Comparison of ENCODE assay signal across 8 cellular contexts in the genomic region with DNA sequence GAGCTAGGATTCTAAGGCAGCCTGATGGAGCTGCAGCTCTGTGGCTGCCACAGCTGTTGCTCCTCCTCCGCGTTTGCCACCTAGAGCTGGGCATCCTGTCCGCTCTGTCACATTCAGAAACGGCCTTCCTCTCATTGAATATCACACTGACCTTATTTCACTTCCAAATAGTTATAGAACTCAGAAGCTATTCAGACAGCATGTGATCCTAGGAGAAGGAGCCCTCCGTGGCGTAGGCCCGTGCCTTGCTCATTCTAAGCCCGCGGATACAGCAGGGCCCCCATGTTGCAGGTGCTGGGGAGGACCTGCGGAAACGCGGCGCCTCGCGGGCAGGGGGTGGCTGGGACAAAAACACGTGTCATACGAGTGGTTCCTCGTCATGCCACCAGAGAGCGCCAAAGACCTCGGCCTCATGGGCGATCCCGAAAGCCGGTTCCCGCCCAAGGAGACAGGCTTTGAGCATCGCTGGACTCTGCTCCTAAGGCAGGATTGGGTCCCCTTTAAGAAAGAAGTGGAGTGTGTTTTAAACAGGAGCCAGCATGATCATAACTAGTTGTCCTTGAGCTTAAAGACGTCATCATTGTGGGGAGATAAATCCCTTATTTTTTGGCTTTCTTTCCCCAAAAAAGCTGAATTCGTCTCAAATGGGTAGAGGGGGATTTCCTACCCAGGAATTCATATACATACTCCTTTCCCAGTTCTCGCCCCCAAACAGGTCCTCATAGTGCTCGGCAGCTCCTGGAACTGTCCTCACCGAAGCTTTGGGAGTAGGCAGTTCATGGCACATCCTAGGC. TPM values are rescaled to one million over a fixed set of nuclear protein-coding genes. Genes with fewer than 3 reads are reported as not detected.
DNase-seq lines count a peak whose midpoint lies in the region; ATAC-seq and TF ChIP-seq lines count a peak whose summit lies in the region.

No MANE protein-coding gene starts in this region.

- TF ChIP-seq CTCF in PC-9 (conservative IDR thresholded peaks at IDR 0.05): peak; percentile 99
- TF ChIP-seq CTCF in fibroblast of pulmonary artery (IDR thresholded peaks at IDR 0.05; ENCODE audit: low read length, missing control alignments): peak; percentile 79
- peak; percentile 44 for TF ChIP-seq CTCF in neutrophil (IDR thresholded peaks at IDR 0.05)

- no TSS peak for BruUV-seq in PC-9 (replicated peaks; lab: Mats Ljungman, UMichigan)

- H3K27ac ChIP-seq in HUES6 (ENCODE audit: low read depth, low read length) (no peak overlapping the region), PC-9 (no peak overlapping the region), neutrophil (no peak overlapping the region), stomach smooth muscle (ENCODE audit: low read length) (no peak overlapping the region)

- peaks cover 9% of the 10 kb centered on the region for H3K27me3 Mint-ChIP-seq in activated T-cell treated with anti-CD3 and anti-CD28 coated beads, Interleukin-2, amount 50 U/mL, for 72 hours (ENCODE audit: low read depth)

- no peaks in the 10 kb centered on the region for H3K9me2 ChIP-seq in PC-9 (ENCODE audit: insufficient read depth)

- no peaks in the 10 kb centered on the region for H3F3A ChIP-seq in PC-9 (ENCODE audit: insufficient read depth, low read depth)

- peak overlapping the region; percentile 55 to 75 for H3K4me3 Mint-ChIP-seq in activated T-cell treated with anti-CD3 and anti-CD28 coated beads, Interleukin-2, amount 50 U/mL, for 72 hours

- H3K9me3 ChIP-seq in HUES6 (ENCODE audit: control insufficient read depth, insufficient read depth, low read depth, low read length): no peaks in the 10 kb centered on the region
- no peaks in the 10 kb centered on the region for H3K9me3 ChIP-seq in PC-9 (ENCODE audit: insufficient read depth, low read depth)
- H3K9me3 ChIP-seq in neutrophil: no peaks in the 10 kb centered on the region
- H3K9me3 ChIP-seq in stomach smooth muscle (ENCODE audit: control insufficient read depth in 2 of 2, low read length in 2 of 2): no peaks in the 10 kb centered on the region

- no peaks in the 10 kb centered on the region for H3K36me3 Mint-ChIP-seq in activated T-cell treated with anti-CD3 and anti-CD28 coated beads, Interleukin-2, amount 50 U/mL, for 72 hours (ENCODE audit: insufficient read depth in 2 of 2)

- H3K36me3 ChIP-seq in HUES6 (ENCODE audit: control insufficient read depth, insufficient read depth, low read length) (no peaks in the 10 kb centered on the region), PC-9 (ENCODE audit: low read depth) (no peaks in the 10 kb centered on the region), neutrophil (no peaks in the 10 kb centered on the region), stomach smooth muscle (ENCODE audit: control insufficient read depth in 2 of 2, insufficient read depth in 2 of 2, low read length in 2 of 2) (no peaks in the 10 kb centered on the region)

- H3K4me3 ChIP-seq in HUES6 (ENCODE audit: low read depth, low read length) (0 out of 2 replicates have a peak overlapping the region, but pooled peaks have one; percentile 14), PC-9 (peak overlapping the region; percentile 38; the same call in 1 of the 2 replicates), fibroblast of pulmonary artery (replicated peaks; ENCODE audit: low read depth, low read length) (peak overlapping the region; percentile 24), neutrophil (ENCODE audit: low read depth in 1 of 2, low read length in 1 of 2) (no peak overlapping the region), stomach smooth muscle (ENCODE audit: low read length in 2 of 2) (peak overlapping the region; percentile 36 to 52)

- peaks cover 3% of the 10 kb centered on the region; the same call in 1 of the 2 replicates for H3K4me1 ChIP-seq in HUES6 (ENCODE audit: control insufficient read depth, insufficient read depth, low read length)
- peaks cover 4% of the 10 kb centered on the region for H3K4me1 ChIP-seq in PC-9 (replicated peaks; ENCODE audit: insufficient read depth)
- H3K4me1 ChIP-seq in neutrophil (ENCODE audit: control insufficient read depth in 1 of 2, insufficient read depth in 1 of 2, low read depth in 1 of 2, low read length in 1 of 2): peaks cover 5 to 8% of the 10 kb centered on the region in 2 experiments
- peaks cover 13% of the 10 kb centered on the region for H3K4me1 ChIP-seq in stomach smooth muscle (ENCODE audit: control insufficient read depth, insufficient read depth, low read length)

- peak overlapping the region; percentile 79 for H3K4me2 ChIP-seq in PC-9

- POLR2A ChIA-PET in PC-9 (lab: Charles Lee; ENCODE audit: unreplicated experiment): interaction anchor here (0.6 kb wide), 1 partner anchor 16 kb away, joined by 3 read pairs; no protein-coding TSS in a partner anchor

- H4K20me1 ChIP-seq in PC-9 (ENCODE audit: insufficient read depth): no peaks in the 10 kb centered on the region

- H3K9me3 Mint-ChIP-seq in activated T-cell treated with anti-CD3 and anti-CD28 coated beads, Interleukin-2, amount 50 U/mL, for 72 hours: no peaks in the 10 kb centered on the region

- no peak overlapping the region for H3K9ac ChIP-seq in HUES6 (ENCODE audit: low read length)
- H3K9ac ChIP-seq in stomach smooth muscle (ENCODE audit: low read length in 2 of 2): peak overlapping the region in 1 of 2 donors; percentile 42

- DNase-seq in DMS 273 (lab: John Stamatoyannopoulos, UW; ENCODE audit: unreplicated experiment) (peak; percentile 96), PC-9 (peak; percentile 55 to 86), fibroblast of pulmonary artery (ENCODE audit: low read depth) (peak; percentile 78)
- DNase-seq in activated T-cell treated with anti-CD3 and anti-CD28 coated beads, Interleukin-2, amount 50 U/mL, for 72 hours: peak; percentile 85

- peak; percentile 87 for ATAC-seq in GM21526 (IDR thresholded peaks at IDR 0.05; ENCODE audit: low FRiP score, unreplicated experiment)
- peak; percentile 94 for ATAC-seq in activated T-cell treated with anti-CD3 and anti-CD28 coated beads, Interleukin-2, amount 50 U/mL, for 72 hours (replicated peaks in 1 of 2)

- H3K27me3 ChIP-seq in HUES6 (ENCODE audit: control insufficient read depth, insufficient read depth, low read length) (peaks cover 22% of the 10 kb centered on the region), PC-9 (ENCODE audit: insufficient read depth, low read depth) (no peaks in the 10 kb centered on the region), neutrophil (no peaks in the 10 kb centered on the region), stomach smooth muscle (ENCODE audit: control insufficient read depth in 1 of 2, insufficient read depth in 2 of 2, low read length in 2 of 2) (peaks cover 0 to 3% of the 10 kb centered on the region in 2 donors)

- no peak overlapping the region for H3K27ac Mint-ChIP-seq in activated T-cell treated with anti-CD3 and anti-CD28 coated beads, Interleukin-2, amount 50 U/mL, for 72 hours

- intact Hi-C loops in PC-9 (cut with micrococcal nuclease; ENCODE audit: unreplicated experiment): loop anchor here (1.0 to 10.0 kb wide), 9 partner anchors 63 to 897 kb away; no protein-coding TSS in a partner anchor

- H2AFZ ChIP-seq in PC-9: peak overlapping the region; percentile 80

- H3K4me1 Mint-ChIP-seq in activated T-cell treated with anti-CD3 and anti-CD28 coated beads, Interleukin-2, amount 50 U/mL, for 72 hours (ENCODE audit: low read depth): peaks cover 14% of the 10 kb centered on the region

- no peaks in the 10 kb centered on the region for H3K79me2 ChIP-seq in PC-9 (ENCODE audit: low read depth)

- CTCF ChIA-PET in PC-9 (lab: Charles Lee): interaction anchor here (0.8 to 1.5 kb wide), 6 partner anchors 64 to 693 kb away, joined by 3 to 6 read pairs (median 4); no protein-coding TSS in a partner anchor

RNA-seq across cellular contexts. Expression of gene FIGNL1, which starts 17.9 kb away (rescaled TPM):
- 18.7 and 25.7 TPM in 2 replicates for total RNA-seq in PC-9 (2021)
- total RNA-seq in activated T-cell treated with anti-CD3 and anti-CD28 coated beads, Interleukin-2, amount 50 U/mL, for 72 hours: 10 to 100 TPM; 47.7 to 54.5 TPM

Comparison
In these comparisons a context has a peak if more than half of its experiments do, and no peak if none do; other contexts are left out.
1. H3K4me3 ChIP-seq: peak in HUES6 (single experiment), PC-9 (single experiment), fibroblast of pulmonary artery (single experiment) and stomach smooth muscle (2 of 2); none in neutrophil (0 of 2).
2. CTCF ChIP-seq: peak in every context shown above with its lines; median percentile 99 in PC-9; 79 in fibroblast of pulmonary artery; 44 in neutrophil.
3. Peak in every context shown above with its lines, with median percentiles within 50 percentile points of each other: DNase-seq.